Comparison of ENCODE assay signal across 1 cellular context in genomic region chr13:70842062-70842644, GRCh38.
TF ChIP-seq lines count a peak whose summit lies in the region.

No MANE protein-coding gene starts in this region.

TF ChIP-seq in GM12878, 131 proteins besides CTCF, POLR2A, EP300 and RAD21 (continued from another document):
- TF ChIP-seq RFX5 (IDR thresholded peaks at IDR 0.05; ENCODE audit: low read depth, low read length), result no peak
- no peak for TF ChIP-seq ZNF217 (IDR thresholded peaks at IDR 0.05)
- no peak for TF ChIP-seq FOXM1 (IDR thresholded peaks at IDR 0.05; ENCODE audit: low read depth, low read length)
- TF ChIP-seq KLF5 (IDR thresholded peaks at IDR 0.05; ENCODE audit: partially characterized antibody), result no peak
- no peak for TF ChIP-seq NKRF (conservative IDR thresholded peaks at IDR 0.05)
- no peak for TF ChIP-seq NR2C1 (IDR thresholded peaks at IDR 0.05)
- no peak for TF ChIP-seq CUX1 (IDR thresholded peaks at IDR 0.05; ENCODE audit: insufficient replicate concordance, low read depth, low read length)
- no peak for TF ChIP-seq REST (IDR thresholded peaks at IDR 0.05; ENCODE audit: low read depth, low read length)
- no peak for TF ChIP-seq PRDM15 (CRISPR knock-in tag; IDR thresholded peaks at IDR 0.05)
- no peak for TF ChIP-seq ZBTB40 (IDR thresholded peaks at IDR 0.05; ENCODE audit: borderline replicate concordance)
